18 cellular contexts compared by ENCODE assay signal in genomic region chr1:99964806-99965205, GRCh38. TPM values are rescaled to one million over a fixed set of nuclear protein-coding genes. Genes with fewer than 3 reads are reported as not detected.
A peak's percentile ranks its signal among the peaks of the same experiment; 100 is the strongest.
DNase-seq lines count a peak whose midpoint lies in the region; ATAC-seq, FAIRE-seq and TF ChIP-seq lines count a peak whose summit lies in the region.
"Had no signal": no experiment of that assay in that cellular context is flagged by ENCODE, and none has a peak within 500 bp of the region (broad histone marks: within the 10 kb centered on the region; RNA-seq: fewer than 3 reads in every experiment).

No MANE protein-coding gene starts in this region.

- DNase-seq in DMS79 treated with DMSO at 0.1 percent for 48 hours (lab: John Stamatoyannopoulos, UW) (peak; percentile 47), K562 (ENCODE audit: extremely low read depth in 1 of 4, low spot score in 3 of 4) (no peak), neural progenitor cell (ENCODE audit: low spot score) (peak; percentile 17), SIG-M5 (lab: John Stamatoyannopoulos, UW) (no peak), DMS153 (lab: John Stamatoyannopoulos, UW) (no peak)
- DNase-seq: AML-193; CD4-positive, CD25-positive, alpha-beta regulatory T cell; KBM-7; NCI-H1048; NCI-H146; NCI-H2171; NCI-H446 treated with DMSO at 0.1 percent for 48 hours; NCI-H82; SW 1271 had no signal

- 55% methylated on average over 3 of the region's 3 CpGs for WGBS in K562 (ENCODE audit: insufficient coverage, low coverage, missing lambda C conversion rate)

- H3K27me3 ChIP-seq in Loucy (ENCODE audit: insufficient read depth, low read length, poor library complexity, severe bottlenecking): no peaks in the 10 kb centered on the region
- H3K27me3 ChIP-seq in K562 (ENCODE audit: control insufficient read depth in 2 of 2, insufficient read depth in 2 of 2, low read length in 2 of 2): no peaks in the 10 kb centered on the region
- H3K27me3 ChIP-seq in neural progenitor cell: no peaks in the 10 kb centered on the region
- H3K27me3 ChIP-seq: SJCRH30 had no signal

- no peak for TF ChIP-seq POLR2A in K562 (conservative IDR thresholded peaks at IDR 0.05)

- no peaks in the 10 kb centered on the region for H3K9me2 ChIP-seq in Loucy (replicated peaks; ENCODE audit: low read depth, low read length)

- H3K27me3 Mint-ChIP-seq in neural progenitor cell (ENCODE audit: insufficient read depth, low read depth): no peaks in the 10 kb centered on the region

- no peak for TF ChIP-seq EP300 in K562 (IDR thresholded peaks at IDR 0.05; ENCODE audit: low read length)

- H3K9me3 ChIP-seq in Loucy (ENCODE audit: insufficient read depth, low read depth, low read length): no peaks in the 10 kb centered on the region
- H3K9me3 ChIP-seq in K562 (replicated peaks; ENCODE audit: control insufficient read depth, insufficient read depth, low read depth, low read length): no peaks in the 10 kb centered on the region
- no peaks in the 10 kb centered on the region for H3K9me3 ChIP-seq in neural progenitor cell (ENCODE audit: low read depth)
- H3K9me3 ChIP-seq: SJCRH30 had no signal

- H3F3A ChIP-seq in Loucy (ENCODE audit: low read depth) (no peaks in the 10 kb centered on the region), neural progenitor cell (ENCODE audit: low read depth) (no peaks in the 10 kb centered on the region)

- H3K36me3 ChIP-seq in Loucy (ENCODE audit: insufficient read depth, low read length) (no peaks in the 10 kb centered on the region), K562 (ENCODE audit: control insufficient read depth, insufficient read depth, low read length) (no peaks in the 10 kb centered on the region), neural progenitor cell (no peaks in the 10 kb centered on the region)
- H3K36me3 ChIP-seq: SJCRH30 had no signal

- H3K9ac ChIP-seq in Loucy (ENCODE audit: low read depth, low read length, poor library complexity, severe bottlenecking) (no peak overlapping the region), K562 (ENCODE audit: insufficient read depth in 1 of 2, low read depth in 2 of 2, low read length in 2 of 2) (no peak overlapping the region), neural progenitor cell (no peak overlapping the region)

- H3K4me2 ChIP-seq in Loucy (ENCODE audit: low read depth, low read length, poor library complexity, severe bottlenecking) (no peak overlapping the region), K562 (ENCODE audit: insufficient read depth, low read length) (no peak overlapping the region), neural progenitor cell (no peak overlapping the region)

- H3K9me1 ChIP-seq in K562 (ENCODE audit: control insufficient read depth, insufficient read depth, low read length): peaks cover 3% of the 10 kb centered on the region

- H4K20me1 ChIP-seq in Loucy (ENCODE audit: insufficient read depth, low read length, poor library complexity, severe bottlenecking) (no peaks in the 10 kb centered on the region), K562 (replicated peaks; ENCODE audit: control insufficient read depth, insufficient read depth, low read length) (no peaks in the 10 kb centered on the region), neural progenitor cell (ENCODE audit: low read depth) (no peaks in the 10 kb centered on the region)

- intact Hi-C loops in K562 (cut with micrococcal nuclease): no loop called here

- H3K4me3 ChIP-seq in Loucy (ENCODE audit: low read length, poor library complexity, severe bottlenecking) (no peak overlapping the region), K562 (no peak overlapping the region), neural progenitor cell (no peak overlapping the region)
- H3K4me3 ChIP-seq: SJCRH30 had no signal

- peak overlapping the region; percentile 56 for H2AFZ ChIP-seq in Loucy (ENCODE audit: low read length)
- H2AFZ ChIP-seq in K562 (ENCODE audit: low read depth, low read length): 0 out of 2 replicates have a peak overlapping the region, but pooled peaks have one; percentile 36
- peak overlapping the region; percentile 87 for H2AFZ ChIP-seq in neural progenitor cell (replicated peaks)

- H3K27ac Mint-ChIP-seq in neural progenitor cell: no peak overlapping the region
- H3K27ac Mint-ChIP-seq: CD4-positive, CD25-positive, alpha-beta regulatory T cell had no signal

- peaks cover 5% of the 10 kb centered on the region for H3K4me1 Mint-ChIP-seq in neural progenitor cell

- H3K4me3 Mint-ChIP-seq in neural progenitor cell: no peak overlapping the region

- ATAC-seq in K562 (peak; percentile 57), GM19351 (IDR thresholded peaks at IDR 0.05; ENCODE audit: unreplicated experiment) (no peak)

- in situ Hi-C loops in K562 (cut with MboI): no loop called here

- POLR2A ChIA-PET in K562 (lab: Yijun Ruan, JAX): interaction anchor here (0.6 to 1.0 kb wide), 2 partner anchors 18 to 369 kb away, joined by 3 read pairs; no protein-coding TSS in a partner anchor

- no TSS peak for BruUV-seq in K562 (replicated peaks; lab: Mats Ljungman, UMichigan)

- H3K36me3 Mint-ChIP-seq in neural progenitor cell: no peaks in the 10 kb centered on the region
- H3K36me3 Mint-ChIP-seq: CD4-positive, CD25-positive, alpha-beta regulatory T cell had no signal

- no peaks in the 10 kb centered on the region for H3K9me3 Mint-ChIP-seq in neural progenitor cell
- H3K9me3 Mint-ChIP-seq: CD4-positive, CD25-positive, alpha-beta regulatory T cell had no signal

- no peak for TF ChIP-seq RAD21 in K562 (CRISPR knock-in tag; conservative IDR thresholded peaks at IDR 0.05 in 1 of 2, IDR thresholded peaks at IDR 0.05 in 1 of 2)

- TF ChIP-seq CTCF in Loucy (conservative IDR thresholded peaks at IDR 0.05; ENCODE audit: low read length) (no peak), K562 (IDR thresholded peaks at IDR 0.05 in 2 of 3, conservative IDR thresholded peaks at IDR 0.05 in 1 of 3; ENCODE audit: insufficient read depth in 2 of 3, low read depth in 1 of 3, low read length in 3 of 3) (no peak), neural progenitor cell (IDR thresholded peaks at IDR 0.05) (no peak)

- no peak for FAIRE-seq in K562 (lab: Jason Lieb, UNC)
- FAIRE-seq: H54 had no signal

- H3K4me1 ChIP-seq in Loucy (ENCODE audit: insufficient read depth, low read length, poor library complexity, severe bottlenecking) (peaks cover 13% of the 10 kb centered on the region), K562 (replicated peaks in 1 of 2; ENCODE audit: control insufficient read depth in 2 of 2, insufficient read depth in 2 of 2, low read length in 2 of 2) (peaks cover 0 to 6% of the 10 kb centered on the region in 2 experiments; a peak in 2 of 5 replicates), neural progenitor cell (no peaks in the 10 kb centered on the region)

- no peaks in the 10 kb centered on the region for H3K79me2 ChIP-seq in Loucy (ENCODE audit: insufficient read depth, low read length)
- no peaks in the 10 kb centered on the region; the same call in 2 of the 3 replicates for H3K79me2 ChIP-seq in K562 (ENCODE audit: control insufficient read depth, insufficient read depth, low read length)
- H3K79me2 ChIP-seq in neural progenitor cell (ENCODE audit: low read depth): no peaks in the 10 kb centered on the region

- CTCF ChIA-PET in K562 (lab: Yijun Ruan, JAX; ENCODE audit: low intra/inter-chr PET ratio): no interaction called here

- H3K27ac ChIP-seq in K562 (ENCODE audit: extremely low read depth, low read depth, low read length) (no peak overlapping the region), neural progenitor cell (no peak overlapping the region)
- H3K27ac ChIP-seq: SJCRH30 had no signal

TF ChIP-seq in K562, 482 proteins besides CTCF, POLR2A, EP300 and RAD21 (continues in another document):
- TF ChIP-seq USF1 (CRISPR knock-in tag; IDR thresholded peaks at IDR 0.05) (peak; percentile 86), RAD51 (IDR thresholded peaks at IDR 0.05; ENCODE audit: borderline replicate concordance, low read depth) (0 out of 2 replicates have a peak, but pooled peaks have one; percentile 12), ELK3 (CRISPR knock-in tag; IDR thresholded peaks at IDR 0.05) (no peak), RBM22 (IDR thresholded peaks at IDR 0.05; ENCODE audit: low read depth, low read length, poor library complexity, severe bottlenecking) (no peak), KLF1 (tag; IDR thresholded peaks at IDR 0.05) (no peak)

RNA-seq across cellular contexts. Expression of gene SLC35A3, which starts 5.0 kb away (rescaled TPM):
- total RNA-seq in K562 (2011; cell fraction: chromatin; rRNA removed; ENCODE audit: low replicate concordance): 19.7 and 45.4 TPM in 2 replicates
- 10.5 and 11.8 TPM in 2 replicates for total RNA-seq in K562 (2011; cell fraction: nucleolus; rRNA removed)
- total RNA-seq in K562 (2011; cell fraction: nucleoplasm; rRNA removed): 29.5 and 65.9 TPM in 2 replicates
- total RNA-seq in K562 (2014; rRNA removed) (10.6 and 20.2 TPM in 2 replicates), K562 (2014; rRNA removed; fragmentation: Illumina TruSeq; extraction: Trizol) (20.5 and 24.1 TPM in 2 replicates), K562 (2015; rRNA removed; fragmentation: Illumina TruSeq; extraction: Trizol) (14.6 and 16.1 TPM in 2 replicates), K562 (2021) (12.9 and 13.2 TPM in 2 replicates), neural progenitor cell (ENCODE audit: low replicate concordance) (22.5 and 38.9 TPM in 2 replicates)
- polyA plus RNA-seq in K562 (2011; rRNA removed) (13.3 and 21.7 TPM in 2 replicates), K562 (2014; fragmentation: Illumina TruSeq; extraction: Trizol) (8.8 and 10.9 TPM in 2 replicates), K562 (2014; fragmentation: Nextera tagmentation; extraction: Ambion mirVana) (1 to 10 TPM; 3.5 to 3.7 TPM), K562 (2014; rRNA removed) (11.7 and 14.0 TPM in 2 replicates)
- polyA plus RNA-seq in K562 (2011; cell fraction: cytosol; rRNA removed): 3.8 and 6.1 TPM in 2 replicates
- 8.4 and 10.2 TPM in 2 replicates for polyA plus RNA-seq in K562 (2011; cell fraction: nucleus; rRNA removed)
- 10.3 and 11.7 TPM in 2 replicates for polyA plus RNA-seq in K562 (2012)
- 13.7 and 17.2 TPM in 2 replicates for polyA minus RNA-seq in K562 (2011; rRNA and poly(A)+ RNA removed)
- polyA minus RNA-seq in K562 (2011; cell fraction: cytosol; rRNA and poly(A)+ RNA removed): 4.8 and 5.4 TPM in 2 replicates
- 11.8 and 15.4 TPM in 2 replicates for polyA minus RNA-seq in K562 (2011; cell fraction: nucleus; rRNA and poly(A)+ RNA removed)

Comparison
In these comparisons a context has a peak if more than half of its experiments do, and no peak if none do; other contexts are left out.
1. DNase-seq: peak in DMS79 treated with DMSO at 0.1 percent for 48 hours (single experiment) and neural progenitor cell (single experiment); none in K562 (0 of 4), SIG-M5 (single experiment) and DMS153 (single experiment).
2. H2AFZ ChIP-seq: peak in every context shown above with its lines; median percentile 87 in neural progenitor cell; 56 in Loucy; 36 in K562.